Comparison of ENCODE assay signal across 8 cellular contexts in genomic region chr4:108620933-108621905, GRCh38. TPM values are rescaled to one million over a fixed set of nuclear protein-coding genes. Genes with fewer than 3 reads are reported as not detected.
A peak's percentile ranks its signal among the peaks of the same experiment; 100 is the strongest.
DNase-seq lines count a peak whose midpoint lies in the region; ATAC-seq lines count a peak whose summit lies in the region.

No MANE protein-coding gene starts in this region.

- intact Hi-C loops in CD4-positive, alpha-beta memory T cell (cut with micrococcal nuclease) = loop anchor here (1.0 kb wide), 5 partner anchors 20 to 1194 kb away; partner anchors contain the start of genes GAR1, OSTC and PAPSS1
- intact Hi-C loops in activated T-helper 2 cell treated with anti-CD3 and anti-CD28 coated beads, Interferon-gamma antibody, Interleukin-2, Interleukin-4, amounts not matched to agents 10 μg/mL and 5 μg/mL and 100 μg/mL, durations not matched to agents 14 hours and 24 hours and 36 hours (cut with micrococcal nuclease) = loop anchor here (1.0 to 5.0 kb wide), 6 partner anchors 29 to 1196 kb away; partner anchors contain the start of genes GAR1, LEF1, OSTC and PAPSS1

- H3K36me3 ChIP-seq in CD4-positive, alpha-beta memory T cell (ENCODE audit: insufficient read depth, low read length) = peaks cover 49% of the 10 kb centered on the region

- POLR2A ChIA-PET in CD4-positive, alpha-beta memory T cell (lab: Charles Lee; ENCODE audit: partially characterized antibody) = interaction anchor here (0.6 to 3.7 kb wide), 16 partner anchors 9 to 1109 kb away, joined by 3 to 40 read pairs (median 5); partner anchors contain the start of genes HADH, OSTC and PAPSS1

- no peaks in the 10 kb centered on the region for H3K27me3 Mint-ChIP-seq in CD4-positive, alpha-beta memory T cell
- no peaks in the 10 kb centered on the region for H3K27me3 Mint-ChIP-seq in activated T-helper 2 cell treated with anti-CD3 and anti-CD28 coated beads, Interferon-gamma antibody, Interleukin-2, Interleukin-4, amounts not matched to agents 10 μg/mL and 5 μg/mL and 100 μg/mL, durations not matched to agents 14 hours and 24 hours and 36 hours (ENCODE audit: low read depth)

- H3K9me3 Mint-ChIP-seq in CD4-positive, alpha-beta memory T cell = peaks cover 0 to 3% (median 0%) of the 10 kb centered on the region in 8 donors
- peaks cover 8% of the 10 kb centered on the region for H3K9me3 Mint-ChIP-seq in activated T-helper 2 cell treated with anti-CD3 and anti-CD28 coated beads, Interferon-gamma antibody, Interleukin-2, Interleukin-4, amounts not matched to agents 10 μg/mL and 5 μg/mL and 100 μg/mL, durations not matched to agents 14 hours and 24 hours and 36 hours

- DNase-seq in CD4-positive, alpha-beta memory T cell = no peak
- no peak for DNase-seq in activated T-helper 2 cell treated with anti-CD3 and anti-CD28 coated beads, Interferon-gamma antibody, Interleukin-2, Interleukin-4, amounts not matched to agents 10 μg/mL and 5 μg/mL and 100 μg/mL, durations not matched to agents 14 hours and 24 hours and 36 hours (ENCODE audit: low spot score)
- no peak for DNase-seq in substantia nigra (lab: John Stamatoyannopoulos, UW)
- DNase-seq in NCI-H1105 treated with DMSO at 0.1 percent for 48 hours (lab: John Stamatoyannopoulos, UW) = no peak
- no peak for DNase-seq in NCI-H1092 (lab: John Stamatoyannopoulos, UW)
- DNase-seq in epidermal melanocyte (ENCODE audit: insufficient read length, low spot score) = no peak

- ATAC-seq in HG02642 (IDR thresholded peaks at IDR 0.05; ENCODE audit: poor library complexity, unreplicated experiment) = peak; percentile 12

- no peaks in the 10 kb centered on the region for H3K27me3 ChIP-seq in CD4-positive, alpha-beta memory T cell (ENCODE audit: insufficient read depth, low read length)

- H3K4me3 ChIP-seq in CD4-positive, alpha-beta memory T cell (ENCODE audit: low read length in 2 of 2) = peak overlapping the region; percentile 66 to 91
- peak overlapping the region; percentile 74 for H3K4me3 ChIP-seq in iPS-18c (ENCODE audit: insufficient read depth, low read depth, low read length)

- peak overlapping the region; percentile 92 to 99 (median 98) for H3K27ac Mint-ChIP-seq in CD4-positive, alpha-beta memory T cell
- H3K27ac Mint-ChIP-seq in activated T-helper 2 cell treated with anti-CD3 and anti-CD28 coated beads, Interferon-gamma antibody, Interleukin-2, Interleukin-4, amounts not matched to agents 10 μg/mL and 5 μg/mL and 100 μg/mL, durations not matched to agents 14 hours and 24 hours and 36 hours = peak overlapping the region; percentile 95

- H3K4me3 Mint-ChIP-seq in CD4-positive, alpha-beta memory T cell = peak overlapping the region; percentile 87 to 97 (median 96)
- peak overlapping the region; percentile 99 for H3K4me3 Mint-ChIP-seq in activated T-helper 2 cell treated with anti-CD3 and anti-CD28 coated beads, Interferon-gamma antibody, Interleukin-2, Interleukin-4, amounts not matched to agents 10 μg/mL and 5 μg/mL and 100 μg/mL, durations not matched to agents 14 hours and 24 hours and 36 hours (ENCODE audit: low read depth)

- peaks cover 49% of the 10 kb centered on the region for H3K4me1 ChIP-seq in CD4-positive, alpha-beta memory T cell (ENCODE audit: insufficient read depth, low read length)

- peak overlapping the region; percentile 79 for H3K27ac ChIP-seq in CD4-positive, alpha-beta memory T cell (ENCODE audit: low read depth, low read length)
- H3K27ac ChIP-seq in substantia nigra (ENCODE audit: low read depth, low read length, poor library complexity, severe bottlenecking) = peak overlapping the region; percentile 68

- H3K9me3 ChIP-seq in CD4-positive, alpha-beta memory T cell (ENCODE audit: control insufficient read depth in 1 of 2, low read length in 2 of 2) = no peaks in the 10 kb centered on the region
- H3K9me3 ChIP-seq in iPS-18c (ENCODE audit: control insufficient read depth, insufficient read depth, low read length) = no peaks in the 10 kb centered on the region

- peaks cover 38 to 64% of the 10 kb centered on the region in 2 donors for H3K36me3 Mint-ChIP-seq in CD4-positive, alpha-beta memory T cell
- peaks cover 75% of the 10 kb centered on the region for H3K36me3 Mint-ChIP-seq in activated T-helper 2 cell treated with anti-CD3 and anti-CD28 coated beads, Interferon-gamma antibody, Interleukin-2, Interleukin-4, amounts not matched to agents 10 μg/mL and 5 μg/mL and 100 μg/mL, durations not matched to agents 14 hours and 24 hours and 36 hours (ENCODE audit: low read depth)

- CTCF ChIA-PET in CD4-positive, alpha-beta memory T cell (lab: Charles Lee; ENCODE audit: partially characterized antibody) = interaction anchor here (0.7 kb wide), 1 partner anchor 136 kb away, joined by 3 read pairs; no protein-coding TSS in a partner anchor

- peaks cover 39 to 58% (median 48%) of the 10 kb centered on the region in 4 donors for H3K4me1 Mint-ChIP-seq in CD4-positive, alpha-beta memory T cell
- peaks cover 38% of the 10 kb centered on the region for H3K4me1 Mint-ChIP-seq in activated T-helper 2 cell treated with anti-CD3 and anti-CD28 coated beads, Interferon-gamma antibody, Interleukin-2, Interleukin-4, amounts not matched to agents 10 μg/mL and 5 μg/mL and 100 μg/mL, durations not matched to agents 14 hours and 24 hours and 36 hours (ENCODE audit: low read depth)

RNA-seq across cellular contexts. Expression of gene RPL34, which starts 0.8 kb away (rescaled TPM):
- 1,000 to 10,000 TPM; 2,902 to 3,093 TPM for total RNA-seq in CD4-positive, alpha-beta memory T cell
- polyA plus RNA-seq in CD4-positive, alpha-beta memory T cell = 1,000 to 10,000 TPM; 4,705 to 4,917 TPM
- 1,375 and 1,412 TPM in 2 replicates for total RNA-seq in activated T-helper 2 cell treated with anti-CD3 and anti-CD28 coated beads, Interferon-gamma antibody, Interleukin-2, Interleukin-4, amounts not matched to agents 10 μg/mL and 5 μg/mL and 100 μg/mL, durations not matched to agents 14 hours and 24 hours and 36 hours

RNA-seq across cellular contexts. Expression of gene OSTC, which starts 29.2 kb away (rescaled TPM):
- total RNA-seq in CD4-positive, alpha-beta memory T cell = 10 to 100 TPM; 67.9 to 72.1 TPM
- 100 to 1,000 TPM; 153 to 213 TPM for polyA plus RNA-seq in CD4-positive, alpha-beta memory T cell
- 113 and 115 TPM in 2 replicates for total RNA-seq in activated T-helper 2 cell treated with anti-CD3 and anti-CD28 coated beads, Interferon-gamma antibody, Interleukin-2, Interleukin-4, amounts not matched to agents 10 μg/mL and 5 μg/mL and 100 μg/mL, durations not matched to agents 14 hours and 24 hours and 36 hours
